In the genomic region with DNA sequence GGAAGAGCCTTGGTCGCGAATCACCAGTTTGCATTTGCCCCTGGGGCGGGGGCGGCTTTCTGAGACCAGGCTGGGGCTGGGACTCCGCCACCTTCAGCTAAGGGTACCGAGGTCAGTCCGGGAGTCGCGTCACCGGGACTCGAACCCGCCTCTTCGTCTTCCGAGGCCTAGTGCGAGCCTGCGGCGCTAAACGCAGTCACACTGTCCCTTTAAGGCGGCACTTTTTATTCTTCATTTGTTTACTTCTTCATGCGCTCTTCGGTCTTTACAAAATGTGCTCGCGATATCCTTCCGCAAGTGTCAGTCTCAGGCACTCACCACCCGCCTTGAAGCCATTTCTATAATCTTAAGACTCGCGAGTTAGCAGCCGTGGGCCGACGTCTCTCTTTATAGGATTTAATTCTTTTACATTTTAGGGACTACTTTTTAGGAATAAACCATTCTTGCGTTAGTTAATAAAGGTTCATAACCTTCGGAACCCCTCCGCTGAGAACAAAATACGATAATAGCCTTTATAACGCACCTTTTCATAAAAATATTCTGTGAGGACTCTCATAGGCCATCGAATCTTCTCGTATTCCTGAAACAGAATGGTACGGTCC, we compare ENCODE assay signal across 8 cellular contexts. TPM values are rescaled to one million over a fixed set of nuclear protein-coding genes. Genes with fewer than 3 reads are reported as not detected.
DNase-seq lines count a peak whose midpoint lies in the region; ATAC-seq and TF ChIP-seq lines count a peak whose summit lies in the region.

No MANE protein-coding gene starts in this region.

- 0% methylated on average over 28 to 32 of the region's 38 CpGs for WGBS in esophagus squamous epithelium, 2 donors

- H3K4me1 ChIP-seq in PC-9 (replicated peaks; ENCODE audit: insufficient read depth) (peaks cover 26% of the 10 kb centered on the region), esophagus squamous epithelium (peaks cover 24 to 72% (median 40%) of the 10 kb centered on the region in 3 donors)

- POLR2A ChIA-PET in PC-9 (lab: Charles Lee; ENCODE audit: unreplicated experiment): interaction anchor here (0.5 to 2.4 kb wide), 6 partner anchors 13 to 177 kb away, joined by 5 to 42 read pairs (median 24); a partner anchor contains a TSS

- H3K79me2 ChIP-seq in PC-9 (ENCODE audit: low read depth): peaks cover 50% of the 10 kb centered on the region

- H3K27me3 ChIP-seq in PC-9 (ENCODE audit: insufficient read depth, low read depth) (no peaks in the 10 kb centered on the region), esophagus squamous epithelium (no peaks in the 10 kb centered on the region)

- DNase-seq in Daoy (ENCODE audit: low read depth): peak; percentile 89
- peak; percentile 93 for DNase-seq in KBM-7
- peak; percentile 71 to 86 for DNase-seq in PC-9
- peak; percentile 87 to 88 for DNase-seq in activated T-cell treated with anti-CD3 and anti-CD28 coated beads, Interleukin-2, amount 50 U/mL, for 48 hours
- DNase-seq in esophagus squamous epithelium (lab: John Stamatoyannopoulos, UW): no peak
- DNase-seq in myocyte (ENCODE audit: low read depth): peak; percentile 94
- DNase-seq in stimulated activated naive B cell treated with anti-CD40 and anti-IgM and Interleukin-4, amounts not matched to agents 10 μg/mL and 1 μg/mL and 100 μg/mL, for 72 hours: peak; percentile 81

- peaks cover 12% of the 10 kb centered on the region; the same call in 1 of the 2 replicates for H3K36me3 ChIP-seq in PC-9 (ENCODE audit: low read depth)
- no peaks in the 10 kb centered on the region for H3K36me3 ChIP-seq in esophagus squamous epithelium

- H3K27ac Mint-ChIP-seq in stimulated activated naive B cell treated with anti-CD40 and anti-IgM and Interleukin-4, amounts not matched to agents 10 μg/mL and 1 μg/mL and 100 μg/mL, for 72 hours: peak overlapping the region; percentile 100

- CTCF ChIA-PET in PC-9 (lab: Charles Lee): interaction anchor here (0.6 to 5.7 kb wide), 4 partner anchors 13 to 374 kb away, joined by 4 to 66 read pairs (median 26); a partner anchor contains a TSS

- peaks cover 46% of the 10 kb centered on the region for H3F3A ChIP-seq in PC-9 (ENCODE audit: insufficient read depth, low read depth)

- H3K4me2 ChIP-seq in PC-9: peak overlapping the region; percentile 70

- intact Hi-C loops in PC-9 (cut with micrococcal nuclease; ENCODE audit: unreplicated experiment): loop anchor here (1.0 to 5.0 kb wide), 4 partner anchors 14 to 280 kb away; a partner anchor contains a TSS
- intact Hi-C loops in esophagus squamous epithelium (cut with DNase I): no loop called here

- no peaks in the 10 kb centered on the region for H3K9me2 ChIP-seq in PC-9 (ENCODE audit: insufficient read depth)

- no peaks in the 10 kb centered on the region for H4K20me1 ChIP-seq in PC-9 (ENCODE audit: insufficient read depth)

- peak in 1 of 4 donors; percentile 51 for TF ChIP-seq POLR2A in esophagus squamous epithelium (IDR thresholded peaks at IDR 0.05)

- H3K9me3 Mint-ChIP-seq in stimulated activated naive B cell treated with anti-CD40 and anti-IgM and Interleukin-4, amounts not matched to agents 10 μg/mL and 1 μg/mL and 100 μg/mL, for 72 hours: no peaks in the 10 kb centered on the region

- TF ChIP-seq CTCF in PC-9 (conservative IDR thresholded peaks at IDR 0.05) (no peak), esophagus squamous epithelium (IDR thresholded peaks at IDR 0.05) (peak in 3 of 6 experiments; percentile 21 to 38 (median 22))

- H3K27ac ChIP-seq in PC-9: peak overlapping the region; percentile 92
- peak overlapping the region; percentile 96 to 99 (median 97) for H3K27ac ChIP-seq in esophagus squamous epithelium

- peak overlapping the region; percentile 67 for H2AFZ ChIP-seq in PC-9

- peak overlapping the region; percentile 98 for H3K4me3 Mint-ChIP-seq in stimulated activated naive B cell treated with anti-CD40 and anti-IgM and Interleukin-4, amounts not matched to agents 10 μg/mL and 1 μg/mL and 100 μg/mL, for 72 hours

- in situ Hi-C loops in KBM-7 (cut with MboI; ENCODE audit: low pct_unique_long_range_greater_than_20kb, low sequenced_read_pairs): no loop called here

- H3K9me3 ChIP-seq in PC-9 (ENCODE audit: insufficient read depth, low read depth): no peaks in the 10 kb centered on the region
- H3K9me3 ChIP-seq in esophagus squamous epithelium: no peaks in the 10 kb centered on the region

- H3K4me1 Mint-ChIP-seq in stimulated activated naive B cell treated with anti-CD40 and anti-IgM and Interleukin-4, amounts not matched to agents 10 μg/mL and 1 μg/mL and 100 μg/mL, for 72 hours: peaks cover 40 to 87% of the 10 kb centered on the region in 2 donors

- H3K36me3 Mint-ChIP-seq in stimulated activated naive B cell treated with anti-CD40 and anti-IgM and Interleukin-4, amounts not matched to agents 10 μg/mL and 1 μg/mL and 100 μg/mL, for 72 hours: peaks cover 17 to 36% of the 10 kb centered on the region in 2 donors

- H3K4me3 ChIP-seq in PC-9 (peak overlapping the region; percentile 73), esophagus squamous epithelium (peak overlapping the region; percentile 47 to 90 (median 72))

- BruUV-seq in PC-9 (replicated peaks; lab: Mats Ljungman, UMichigan): no TSS peak

- peak; percentile 50 to 57 for ATAC-seq in stimulated activated naive B cell treated with anti-CD40 and anti-IgM and Interleukin-4, amounts not matched to agents 10 μg/mL and 1 μg/mL and 100 μg/mL, for 72 hours (replicated peaks)
- ATAC-seq in GM21390 (IDR thresholded peaks at IDR 0.05; ENCODE audit: unreplicated experiment): no peak

- peaks cover 0 to 5% of the 10 kb centered on the region in 2 donors for H3K27me3 Mint-ChIP-seq in stimulated activated naive B cell treated with anti-CD40 and anti-IgM and Interleukin-4, amounts not matched to agents 10 μg/mL and 1 μg/mL and 100 μg/mL, for 72 hours

RNA-seq across cellular contexts. Expression of a gene that starts 0.6 kb away (rescaled TPM):
- 4.4 and 7.2 TPM in 2 replicates for total RNA-seq in Daoy (2014; rRNA removed; shearing (Covaris generic))
- 49.3 and 64.9 TPM in 2 replicates for total RNA-seq in PC-9 (2021)
- 10 to 100 TPM; 19.8 to 28.4 (median 25.3) TPM for total RNA-seq in esophagus squamous epithelium
- total RNA-seq in myocyte: 21.0 and 28.4 TPM in 2 replicates
- 36.2 TPM for polyA plus RNA-seq in myocyte (2012)

RNA-seq across cellular contexts. Expression of a gene that starts 12.2 kb away (rescaled TPM):
- total RNA-seq in Daoy (2014; rRNA removed; shearing (Covaris generic)): 0.57 TPM in 1 of 2 replicates, not detected in the other
- 14.6 and 19.5 TPM in 2 replicates for total RNA-seq in PC-9 (2021)
- total RNA-seq in esophagus squamous epithelium: 1 to 10 TPM; 1.7 to 6.9 (median 4.5) TPM
- 3.5 and 6.0 TPM in 2 replicates for total RNA-seq in myocyte
- 12.1 TPM for polyA plus RNA-seq in myocyte (2012)

RNA-seq across cellular contexts. Expression of a gene that starts 14.0 kb away (rescaled TPM):
- total RNA-seq in Daoy (2014; rRNA removed; shearing (Covaris generic)): 1.7 and 3.4 TPM in 2 replicates
- total RNA-seq in PC-9 (2021) (22.4 and 32.2 TPM in 2 replicates), esophagus squamous epithelium (1 to 10 TPM; 1.7 to 9.0 (median 4.9) TPM), myocyte (11.6 and 13.5 TPM in 2 replicates)
- polyA plus RNA-seq in myocyte (2012): 7.6 TPM

RNA-seq across cellular contexts. Expression of a gene that starts 15.4 kb away (rescaled TPM):
- total RNA-seq in Daoy (2014; rRNA removed; shearing (Covaris generic)): 5.3 and 8.7 TPM in 2 replicates
- total RNA-seq in PC-9 (2021) (92.4 and 138 TPM in 2 replicates), esophagus squamous epithelium (100 to 1,000 TPM in 1 of 4 donors, 10 to 100 TPM in 3; 16.3 to 105 (median 20.5) TPM), myocyte (61.3 and 187 TPM in 2 replicates)
- polyA plus RNA-seq in myocyte (2012): 226 TPM
